ENCODE assay signal across 22 cellular contexts in genomic region chr9:100674419-100675122, GRCh38.
DNase-seq lines count a peak whose midpoint lies in the region; ATAC-seq and TF ChIP-seq lines count a peak whose summit lies in the region.
"Had no signal": no experiment of that assay in that cellular context is flagged by ENCODE, and none has a peak within 500 bp of the region (broad histone marks: within the 10 kb centered on the region; RNA-seq: fewer than 3 reads in every experiment).

No MANE protein-coding gene starts in this region.

- no peaks in the 10 kb centered on the region for H3K4me1 Mint-ChIP-seq in activated CD4-positive, alpha-beta memory T cell treated with anti-CD3 and anti-CD28 coated beads, Interleukin-2, amount 10 ng/mL, durations not matched to agents 7 days and 5 days
- H3K4me1 Mint-ChIP-seq: activated B cell treated with CpG ODN at 0.5 μM for 24 hours; activated CD8-positive, alpha-beta memory T cell treated with anti-CD3 and anti-CD28 coated beads, Interleukin-2, amount 10 ng/mL, durations not matched to agents 7 days and 5 days had no signal

- ATAC-seq in GM18907 (IDR thresholded peaks at IDR 0.05; ENCODE audit: unreplicated experiment), result no peak
- ATAC-seq: activated CD8-positive, alpha-beta memory T cell treated with anti-CD3 and anti-CD28 coated beads, Interleukin-2, amount 10 ng/mL, durations not matched to agents 7 days and 5 days; activated T-cell treated with anti-CD3 and anti-CD28 coated beads, Interleukin-2, amount 50 U/mL, for 72 hours; heart right ventricle; HepG2; right cardiac atrium had no signal

- no peak overlapping the region for H3K27ac Mint-ChIP-seq in activated CD4-positive, alpha-beta memory T cell treated with anti-CD3 and anti-CD28 coated beads, Interleukin-2, amount 10 ng/mL, durations not matched to agents 7 days and 5 days
- H3K27ac Mint-ChIP-seq: activated B cell treated with CpG ODN at 0.5 μM for 24 hours; activated CD8-positive, alpha-beta memory T cell treated with anti-CD3 and anti-CD28 coated beads, Interleukin-2, amount 10 ng/mL, durations not matched to agents 7 days and 5 days; activated T-cell treated with anti-CD3 and anti-CD28 coated beads, Interleukin-2, amount 50 U/mL, for 72 hours; type B pancreatic cell had no signal

- POLR2A ChIA-PET in activated CD4-positive, alpha-beta memory T cell treated with anti-CD3 and anti-CD28 coated beads, Interleukin-2, amount 10 ng/mL, durations not matched to agents 7 days and 5 days (lab: Charles Lee), result no interaction called here

- no peaks in the 10 kb centered on the region for H3K36me3 Mint-ChIP-seq in activated CD4-positive, alpha-beta memory T cell treated with anti-CD3 and anti-CD28 coated beads, Interleukin-2, amount 10 ng/mL, durations not matched to agents 7 days and 5 days (ENCODE audit: low read depth)
- H3K36me3 Mint-ChIP-seq: activated CD8-positive, alpha-beta memory T cell treated with anti-CD3 and anti-CD28 coated beads, Interleukin-2, amount 10 ng/mL, durations not matched to agents 7 days and 5 days; type B pancreatic cell had no signal

- H3K27me3 Mint-ChIP-seq in activated CD4-positive, alpha-beta memory T cell treated with anti-CD3 and anti-CD28 coated beads, Interleukin-2, amount 10 ng/mL, durations not matched to agents 7 days and 5 days, result no peaks in the 10 kb centered on the region
- H3K27me3 Mint-ChIP-seq: activated B cell treated with CpG ODN at 0.5 μM for 24 hours had no signal

- CTCF ChIA-PET in activated CD4-positive, alpha-beta memory T cell treated with anti-CD3 and anti-CD28 coated beads, Interleukin-2, amount 10 ng/mL, durations not matched to agents 7 days and 5 days (lab: Charles Lee), result no interaction called here

- in situ Hi-C loops in GM13977 (cut with MboI; ENCODE audit: low pct_unique_long_range_greater_than_20kb, low sequenced_read_pairs, unreplicated experiment), result no loop called here

- DNase-seq in NCI-H1092 (lab: John Stamatoyannopoulos, UW), result peak; percentile 19
- peak; percentile 34 to 78 for DNase-seq in NCI-H524 (lab: John Stamatoyannopoulos, UW)
- peak; percentile 26 for DNase-seq in inferior parietal cortex (ENCODE audit: extremely low spot score)
- no peak for DNase-seq in SW 1271 (lab: John Stamatoyannopoulos, UW)
- DNase-seq in GM13977 (ENCODE audit: low spot score), result no peak
- DNase-seq in activated CD4-positive, alpha-beta memory T cell treated with anti-CD3 and anti-CD28 coated beads, Interleukin-2, amount 10 ng/mL, durations not matched to agents 7 days and 5 days, result no peak
- DNase-seq: activated B cell treated with CpG ODN at 0.5 μM for 24 hours; activated CD4-positive, alpha-beta T cell treated with anti-CD3 and anti-CD28 coated beads, Interleukin-2, amount 50 U/mL, for 1 hour; activated CD8-positive, alpha-beta memory T cell treated with anti-CD3 and anti-CD28 coated beads, Interleukin-2, amount 10 ng/mL, durations not matched to agents 7 days and 5 days; activated naive CD4-positive, alpha-beta T cell; activated T-cell treated with anti-CD3 and anti-CD28 coated beads, Interleukin-2, amount 50 U/mL, for 72 hours; Caco-2; DND-41; heart right ventricle; Kasumi-1; NCI-H510A treated with DMSO at 0.1 percent for 48 hours; right cardiac atrium; stimulated activated CD4-positive, alpha-beta T cell treated with anti-CD3 and anti-CD28 coated beads, Interleukin-2, amount 100 ng/mL, for 48 hours had no signal

- H3K9me3 Mint-ChIP-seq in activated CD4-positive, alpha-beta memory T cell treated with anti-CD3 and anti-CD28 coated beads, Interleukin-2, amount 10 ng/mL, durations not matched to agents 7 days and 5 days, result no peaks in the 10 kb centered on the region
- H3K9me3 Mint-ChIP-seq: activated B cell treated with CpG ODN at 0.5 μM for 24 hours; activated T-cell treated with anti-CD3 and anti-CD28 coated beads, Interleukin-2, amount 50 U/mL, for 72 hours; neural crest cell; type B pancreatic cell had no signal

- no peak for TF ChIP-seq CTCF in GM13977 (IDR thresholded peaks at IDR 0.05; ENCODE audit: extremely low read depth, insufficient read depth, missing control alignments)

- H3K4me3 Mint-ChIP-seq in activated CD4-positive, alpha-beta memory T cell treated with anti-CD3 and anti-CD28 coated beads, Interleukin-2, amount 10 ng/mL, durations not matched to agents 7 days and 5 days, result no peak overlapping the region
- H3K4me3 Mint-ChIP-seq: activated B cell treated with CpG ODN at 0.5 μM for 24 hours; activated CD8-positive, alpha-beta memory T cell treated with anti-CD3 and anti-CD28 coated beads, Interleukin-2, amount 10 ng/mL, durations not matched to agents 7 days and 5 days; activated T-cell treated with anti-CD3 and anti-CD28 coated beads, Interleukin-2, amount 50 U/mL, for 72 hours; neural crest cell; type B pancreatic cell had no signal

Comparison
In these comparisons a context has a peak if more than half of its experiments do, and no peak if none do; other contexts are left out.
1. DNase-seq: peak in NCI-H1092 (single experiment), NCI-H524 (2 of 2) and inferior parietal cortex (single experiment); none in SW 1271 (0 of 2), GM13977 (single experiment) and activated CD4-positive, alpha-beta memory T cell treated with anti-CD3 and anti-CD28 coated beads, Interleukin-2, amount 10 ng/mL, durations not matched to agents 7 days and 5 days (single experiment).